In genomic region chr14:52923902-52924575, GRCh38 we compare ENCODE assay signal across 3 cellular contexts.
TF ChIP-seq lines count a peak whose summit lies in the region.

No MANE protein-coding gene starts in this region.

TF ChIP-seq in GM23338, 12 proteins besides CTCF, POLR2A, EP300 and RAD21 (continues in another document):
- TF ChIP-seq, protein P1, sequence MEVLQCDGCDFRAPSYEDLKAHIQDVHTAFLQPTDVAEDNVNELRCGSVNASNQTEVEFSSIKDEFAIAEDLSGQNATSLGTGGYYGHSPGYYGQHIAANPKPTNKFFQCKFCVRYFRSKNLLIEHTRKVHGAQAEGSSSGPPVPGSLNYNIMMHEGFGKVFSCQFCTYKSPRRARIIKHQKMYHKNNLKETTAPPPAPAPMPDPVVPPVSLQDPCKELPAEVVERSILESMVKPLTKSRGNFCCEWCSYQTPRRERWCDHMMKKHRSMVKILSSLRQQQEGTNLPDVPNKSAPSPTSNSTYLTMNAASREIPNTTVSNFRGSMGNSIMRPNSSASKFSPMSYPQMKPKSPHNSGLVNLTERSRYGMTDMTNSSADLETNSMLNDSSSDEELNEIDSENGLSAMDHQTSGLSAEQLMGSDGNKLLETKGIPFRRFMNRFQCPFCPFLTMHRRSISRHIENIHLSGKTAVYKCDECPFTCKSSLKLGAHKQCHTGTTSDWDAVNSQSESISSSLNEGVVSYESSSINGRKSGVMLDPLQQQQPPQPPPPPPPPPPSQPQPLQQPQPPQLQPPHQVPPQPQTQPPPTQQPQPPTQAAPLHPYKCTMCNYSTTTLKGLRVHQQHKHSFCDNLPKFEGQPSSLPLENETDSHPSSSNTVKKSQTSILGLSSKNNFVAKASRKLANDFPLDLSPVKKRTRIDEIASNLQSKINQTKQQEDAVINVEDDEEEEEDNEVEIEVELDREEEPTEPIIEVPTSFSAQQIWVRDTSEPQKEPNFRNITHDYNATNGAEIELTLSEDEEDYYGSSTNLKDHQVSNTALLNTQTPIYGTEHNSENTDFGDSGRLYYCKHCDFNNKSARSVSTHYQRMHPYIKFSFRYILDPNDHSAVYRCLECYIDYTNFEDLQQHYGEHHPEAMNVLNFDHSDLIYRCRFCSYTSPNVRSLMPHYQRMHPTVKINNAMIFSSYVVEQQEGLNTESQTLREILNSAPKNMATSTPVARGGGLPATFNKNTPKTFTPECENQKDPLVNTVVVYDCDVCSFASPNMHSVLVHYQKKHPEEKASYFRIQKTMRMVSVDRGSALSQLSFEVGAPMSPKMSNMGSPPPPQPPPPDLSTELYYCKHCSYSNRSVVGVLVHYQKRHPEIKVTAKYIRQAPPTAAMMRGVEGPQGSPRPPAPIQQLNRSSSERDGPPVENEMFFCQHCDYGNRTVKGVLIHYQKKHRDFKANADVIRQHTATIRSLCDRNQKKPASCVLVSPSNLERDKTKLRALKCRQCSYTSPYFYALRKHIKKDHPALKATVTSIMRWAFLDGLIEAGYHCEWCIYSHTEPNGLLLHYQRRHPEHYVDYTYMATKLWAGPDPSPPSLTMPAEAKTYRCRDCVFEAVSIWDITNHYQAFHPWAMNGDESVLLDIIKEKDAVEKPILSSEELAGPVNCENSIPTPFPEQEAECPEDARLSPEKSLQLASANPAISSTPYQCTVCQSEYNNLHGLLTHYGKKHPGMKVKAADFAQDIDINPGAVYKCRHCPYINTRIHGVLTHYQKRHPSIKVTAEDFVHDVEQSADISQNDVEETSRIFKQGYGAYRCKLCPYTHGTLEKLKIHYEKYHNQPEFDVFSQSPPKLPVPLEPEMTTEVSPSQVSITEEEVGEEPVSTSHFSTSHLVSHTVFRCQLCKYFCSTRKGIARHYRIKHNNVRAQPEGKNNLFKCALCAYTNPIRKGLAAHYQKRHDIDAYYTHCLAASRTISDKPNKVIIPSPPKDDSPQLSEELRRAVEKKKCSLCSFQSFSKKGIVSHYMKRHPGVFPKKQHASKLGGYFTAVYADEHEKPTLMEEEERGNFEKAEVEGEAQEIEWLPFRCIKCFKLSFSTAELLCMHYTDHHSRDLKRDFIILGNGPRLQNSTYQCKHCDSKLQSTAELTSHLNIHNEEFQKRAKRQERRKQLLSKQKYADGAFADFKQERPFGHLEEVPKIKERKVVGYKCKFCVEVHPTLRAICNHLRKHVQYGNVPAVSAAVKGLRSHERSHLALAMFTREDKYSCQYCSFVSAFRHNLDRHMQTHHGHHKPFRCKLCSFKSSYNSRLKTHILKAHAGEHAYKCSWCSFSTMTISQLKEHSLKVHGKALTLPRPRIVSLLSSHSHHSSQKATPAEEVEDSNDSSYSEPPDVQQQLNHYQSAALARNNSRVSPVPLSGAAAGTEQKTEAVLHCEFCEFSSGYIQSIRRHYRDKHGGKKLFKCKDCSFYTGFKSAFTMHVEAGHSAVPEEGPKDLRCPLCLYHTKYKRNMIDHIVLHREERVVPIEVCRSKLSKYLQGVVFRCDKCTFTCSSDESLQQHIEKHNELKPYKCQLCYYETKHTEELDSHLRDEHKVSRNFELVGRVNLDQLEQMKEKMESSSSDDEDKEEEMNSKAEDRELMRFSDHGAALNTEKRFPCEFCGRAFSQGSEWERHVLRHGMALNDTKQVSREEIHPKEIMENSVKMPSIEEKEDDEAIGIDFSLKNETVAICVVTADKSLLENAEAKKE (CRISPR knock-in tag; IDR thresholded peaks at IDR 0.05) = no peak
- TF ChIP-seq STAT1 (IDR thresholded peaks at IDR 0.05; ENCODE audit: unreplicated experiment) (no peak), EZH2phosphoT487 (IDR thresholded peaks at IDR 0.05; ENCODE audit: unreplicated experiment) (no peak)

TF ChIP-seq in WTC11, 78 proteins besides CTCF, POLR2A, EP300 and RAD21:
- TF ChIP-seq, protein P2, sequence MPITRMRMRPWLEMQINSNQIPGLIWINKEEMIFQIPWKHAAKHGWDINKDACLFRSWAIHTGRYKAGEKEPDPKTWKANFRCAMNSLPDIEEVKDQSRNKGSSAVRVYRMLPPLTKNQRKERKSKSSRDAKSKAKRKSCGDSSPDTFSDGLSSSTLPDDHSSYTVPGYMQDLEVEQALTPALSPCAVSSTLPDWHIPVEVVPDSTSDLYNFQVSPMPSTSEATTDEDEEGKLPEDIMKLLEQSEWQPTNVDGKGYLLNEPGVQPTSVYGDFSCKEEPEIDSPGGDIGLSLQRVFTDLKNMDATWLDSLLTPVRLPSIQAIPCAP (CRISPR knock-in tag; IDR thresholded peaks at IDR 0.05) = no peak
- TF ChIP-seq SMAD4 (CRISPR knock-in tag; IDR thresholded peaks at IDR 0.05) = no peak
- TF ChIP-seq SMAD3 (CRISPR knock-in tag; IDR thresholded peaks at IDR 0.05; ENCODE audit: borderline replicate concordance) = no peak
- no peak for TF ChIP-seq MLX (CRISPR knock-in tag; IDR thresholded peaks at IDR 0.05)
- no peak for TF ChIP-seq HMGA2 (CRISPR knock-in tag; IDR thresholded peaks at IDR 0.05)
TF ChIP-seq in WTC11: peak in this region for 0.

TF ChIP-seq in HepG2, 621 proteins besides CTCF, POLR2A, EP300 and RAD21:
- TF ChIP-seq NR2F1 (CRISPR knock-in tag; IDR thresholded peaks at IDR 0.05) (0 out of 4 replicates have a peak, but pooled peaks of 1 of the 2 experiments have one; percentile 22), ZNF451 (CRISPR knock-in tag; IDR thresholded peaks at IDR 0.05) (no peak), SMC3 (IDR thresholded peaks at IDR 0.05; ENCODE audit: low read length) (peak; percentile 68), ZNF777 (CRISPR knock-in tag; IDR thresholded peaks at IDR 0.05) (no peak), TEAD3 (CRISPR knock-in tag; optimal IDR thresholded peaks at IDR 0.05; ENCODE audit: borderline replicate concordance) (peak; percentile 9), RXRB (CRISPR knock-in tag; IDR thresholded peaks at IDR 0.05; ENCODE audit: borderline replicate concordance) (peak; percentile 50; the same call in 1 of the 2 replicates), SSRP1 (CRISPR knock-in tag; IDR thresholded peaks at IDR 0.05) (0 out of 2 replicates have a peak, but pooled peaks have one; percentile 47), FOXK1 (CRISPR knock-in tag; IDR thresholded peaks at IDR 0.05; ENCODE audit: borderline replicate concordance, low read depth) (0 out of 2 replicates have a peak, but pooled peaks have one; percentile 23), STAG1 (CRISPR knock-in tag; IDR thresholded peaks at IDR 0.05) (peak; percentile 81), ZNF580 (CRISPR knock-in tag; IDR thresholded peaks at IDR 0.05; ENCODE audit: borderline replicate concordance, low read depth) (0 out of 2 replicates have a peak, but pooled peaks have one; percentile 15), XBP1 (CRISPR knock-in tag; IDR thresholded peaks at IDR 0.05) (no peak), NR2F6 (IDR thresholded peaks at IDR 0.05) (no peak), NR2F6 (CRISPR knock-in tag; IDR thresholded peaks at IDR 0.05) (0 out of 2 replicates have a peak, but pooled peaks have one; percentile 38), PPARG (CRISPR knock-in tag; conservative IDR thresholded peaks at IDR 0.05) (peak; percentile 94), ZNF232 (CRISPR knock-in tag; IDR thresholded peaks at IDR 0.05; ENCODE audit: borderline replicate concordance) (no peak), ZNF792 (CRISPR knock-in tag; IDR thresholded peaks at IDR 0.05) (no peak)
- TF ChIP-seq, protein P3, sequence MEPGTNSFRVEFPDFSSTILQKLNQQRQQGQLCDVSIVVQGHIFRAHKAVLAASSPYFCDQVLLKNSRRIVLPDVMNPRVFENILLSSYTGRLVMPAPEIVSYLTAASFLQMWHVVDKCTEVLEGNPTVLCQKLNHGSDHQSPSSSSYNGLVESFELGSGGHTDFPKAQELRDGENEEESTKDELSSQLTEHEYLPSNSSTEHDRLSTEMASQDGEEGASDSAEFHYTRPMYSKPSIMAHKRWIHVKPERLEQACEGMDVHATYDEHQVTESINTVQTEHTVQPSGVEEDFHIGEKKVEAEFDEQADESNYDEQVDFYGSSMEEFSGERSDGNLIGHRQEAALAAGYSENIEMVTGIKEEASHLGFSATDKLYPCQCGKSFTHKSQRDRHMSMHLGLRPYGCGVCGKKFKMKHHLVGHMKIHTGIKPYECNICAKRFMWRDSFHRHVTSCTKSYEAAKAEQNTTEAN (CRISPR knock-in tag; conservative IDR thresholded peaks at IDR 0.05) = peak; percentile 50; the same call in 1 of the 2 replicates
